ENCODE assay signal across 2 cellular contexts in genomic region chr13:41019578-41020347, GRCh38.
TF ChIP-seq lines count a peak whose summit lies in the region.

No MANE protein-coding gene starts in this region.

TF ChIP-seq in SK-N-SH, 30 proteins besides CTCF, POLR2A, EP300 and RAD21 (continued from another document):
- no peak for TF ChIP-seq PBX3 (IDR thresholded peaks at IDR 0.05)
- TF ChIP-seq TCF12 (IDR thresholded peaks at IDR 0.05): no peak
- no peak for TF ChIP-seq RCOR1 (IDR thresholded peaks at IDR 0.05; ENCODE audit: low read length)
- TF ChIP-seq RXRA (IDR thresholded peaks at IDR 0.05; ENCODE audit: borderline replicate concordance, low read depth): no peak
- TF ChIP-seq USF2 (IDR thresholded peaks at IDR 0.05; ENCODE audit: borderline replicate concordance, low read depth, low read length): no peak
- no peak for TF ChIP-seq ELF1 (IDR thresholded peaks at IDR 0.05)
- TF ChIP-seq TAF1 (IDR thresholded peaks at IDR 0.05; ENCODE audit: borderline replicate concordance, low read depth, low read length): no peak
- TF ChIP-seq GABPA (IDR thresholded peaks at IDR 0.05; ENCODE audit: low read depth): no peak
- no peak for TF ChIP-seq GATA2 (CRISPR knock-in tag; IDR thresholded peaks at IDR 0.05)
- no peak for TF ChIP-seq MXI1 (IDR thresholded peaks at IDR 0.05; ENCODE audit: low read depth, low read length)
- TF ChIP-seq FOXJ3 (CRISPR knock-in tag; IDR thresholded peaks at IDR 0.05): no peak
TF ChIP-seq in SK-N-SH: peak in this region for 0.

TF ChIP-seq in SK-N-SH treated with all-trans-retinoic acid at 6 μM for 48 hours, 23 proteins besides CTCF, POLR2A, EP300 and RAD21 (continued from another document):
- TF ChIP-seq TSHZ2 (CRISPR knock-in tag; IDR thresholded peaks at IDR 0.05) (no peak), RARB (CRISPR knock-in tag; IDR thresholded peaks at IDR 0.05) (no peak), CSDC2 (CRISPR knock-in tag; IDR thresholded peaks at IDR 0.05) (no peak), ISL1 (CRISPR knock-in tag; IDR thresholded peaks at IDR 0.05) (no peak), CREB5 (CRISPR knock-in tag; IDR thresholded peaks at IDR 0.05; ENCODE audit: low read depth) (no peak), ZFP30 (CRISPR knock-in tag; IDR thresholded peaks at IDR 0.05) (no peak)
